In the genomic region with DNA sequence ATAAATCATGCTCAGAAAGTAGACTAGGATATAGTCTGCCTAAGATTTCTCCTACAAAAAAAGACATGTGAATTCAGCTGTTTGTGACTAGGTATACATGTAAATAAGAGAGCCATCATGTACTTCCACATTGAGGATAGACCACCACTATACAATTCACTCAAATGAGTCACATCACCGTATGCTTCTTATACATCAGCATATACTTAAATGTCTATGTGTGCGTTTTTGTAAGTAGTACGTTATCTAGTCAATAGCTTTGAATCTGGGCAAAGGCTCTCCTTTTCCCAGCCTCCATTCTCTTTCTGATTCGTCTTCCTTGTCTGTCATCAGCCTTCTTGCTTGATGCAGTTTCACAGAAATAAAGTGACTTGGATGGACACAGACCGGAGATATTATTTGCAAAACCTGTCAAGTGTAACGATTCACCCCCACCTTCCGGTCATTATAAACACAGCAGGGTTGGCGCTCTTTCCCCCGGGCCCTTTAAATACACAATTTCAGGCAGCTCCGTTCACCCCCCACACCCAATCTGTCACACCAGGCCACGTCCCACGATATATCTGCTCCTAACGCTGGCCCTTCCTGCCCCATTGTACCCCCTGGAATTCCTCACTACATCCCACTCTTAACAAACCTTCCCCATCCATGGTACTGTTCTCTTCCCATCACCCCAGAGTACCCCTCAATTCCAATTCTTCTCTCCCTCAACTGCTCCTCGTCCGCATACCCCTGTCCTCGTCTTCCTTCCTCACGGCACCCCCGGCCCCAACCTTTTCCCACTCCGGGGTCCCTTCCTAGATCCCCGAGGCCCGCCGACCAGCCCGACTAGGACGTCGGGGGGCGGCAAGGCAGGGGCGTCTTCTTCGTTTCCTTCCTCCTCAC, we compare ENCODE assay signal across 8 cellular contexts. TPM values are rescaled to one million over a fixed set of nuclear protein-coding genes. Genes with fewer than 3 reads are reported as not detected.
A peak's percentile ranks its signal among the peaks of the same experiment; 100 is the strongest.
DNase-seq lines count a peak whose midpoint lies in the region; ATAC-seq and TF ChIP-seq lines count a peak whose summit lies in the region.

No MANE protein-coding gene starts in this region.

- 1 to 2% methylated on average over 28 of the region's 28 CpGs for WGBS in tibial nerve, 2 donors

- H3K27me3 ChIP-seq in ACC112 (ENCODE audit: insufficient read depth, low read length), result no peaks in the 10 kb centered on the region
- no peaks in the 10 kb centered on the region for H3K27me3 ChIP-seq in OCI-LY3 (ENCODE audit: low read depth, low read length)
- H3K27me3 ChIP-seq in tibial nerve, result no peaks in the 10 kb centered on the region

- peaks cover 10% of the 10 kb centered on the region in 2 donors for H3K36me3 Mint-ChIP-seq in activated T-cell treated with anti-CD3 and anti-CD28 coated beads, Interleukin-2, amount 50 U/mL, for 72 hours (ENCODE audit: insufficient read depth in 2 of 2)
- peaks cover 13% of the 10 kb centered on the region for H3K36me3 Mint-ChIP-seq in nephron (ENCODE audit: low read depth)

- peak overlapping the region; percentile 79 for H3K9ac ChIP-seq in OCI-LY3 (ENCODE audit: low read length)

- H3K4me1 Mint-ChIP-seq in activated T-cell treated with anti-CD3 and anti-CD28 coated beads, Interleukin-2, amount 50 U/mL, for 72 hours (ENCODE audit: low read depth), result peaks cover 54% of the 10 kb centered on the region
- peaks cover 28% of the 10 kb centered on the region for H3K4me1 Mint-ChIP-seq in nephron

- H3K4me3 Mint-ChIP-seq in activated T-cell treated with anti-CD3 and anti-CD28 coated beads, Interleukin-2, amount 50 U/mL, for 72 hours, result peak overlapping the region; percentile 99
- H3K4me3 Mint-ChIP-seq in nephron, result peak overlapping the region; percentile 100

- peak overlapping the region; percentile 91 for H3K27ac ChIP-seq in ACC112 (ENCODE audit: low read depth, low read length)
- peak overlapping the region; percentile 59 for H3K27ac ChIP-seq in OCI-LY3 (ENCODE audit: low read length)
- peak overlapping the region; percentile 94 to 99 (median 96) for H3K27ac ChIP-seq in tibial nerve

- no peak for TF ChIP-seq POLR2A in tibial nerve (IDR thresholded peaks at IDR 0.05)

- H3K9me3 Mint-ChIP-seq in activated T-cell treated with anti-CD3 and anti-CD28 coated beads, Interleukin-2, amount 50 U/mL, for 72 hours, result no peaks in the 10 kb centered on the region
- H3K9me3 Mint-ChIP-seq in nephron, result no peaks in the 10 kb centered on the region

- H3K4me3 ChIP-seq in ACC112 (ENCODE audit: low read depth, low read length) (peak overlapping the region; percentile 99), OCI-LY3 (ENCODE audit: low read length) (peak overlapping the region; percentile 74), fibroblast of mammary gland (ENCODE audit: control insufficient read depth, low read depth, low read length) (peak overlapping the region; percentile 95), tibial nerve (peak overlapping the region; percentile 66 to 95 (median 88))

- H3K36me3 ChIP-seq in ACC112 (ENCODE audit: insufficient read depth, low read length), result peaks cover 7% of the 10 kb centered on the region
- H3K36me3 ChIP-seq in OCI-LY3 (replicated peaks; ENCODE audit: low read depth, low read length), result peaks cover 7% of the 10 kb centered on the region
- H3K36me3 ChIP-seq in tibial nerve, result peaks cover 0 to 15% (median 0%) of the 10 kb centered on the region in 3 donors

- ATAC-seq in GM18861 (IDR thresholded peaks at IDR 0.05; ENCODE audit: unreplicated experiment) (peak; percentile 31), HG03378 (IDR thresholded peaks at IDR 0.05; ENCODE audit: unreplicated experiment) (peak; percentile 38)
- ATAC-seq in activated T-cell treated with anti-CD3 and anti-CD28 coated beads, Interleukin-2, amount 50 U/mL, for 72 hours (replicated peaks in 1 of 2), result peak; percentile 38 to 45

- H3K4me2 ChIP-seq in OCI-LY3 (ENCODE audit: low read length), result peak overlapping the region; percentile 71

- H3K9me3 ChIP-seq in OCI-LY3 (ENCODE audit: insufficient read depth, low read length) (no peaks in the 10 kb centered on the region), tibial nerve (no peaks in the 10 kb centered on the region)

- TF ChIP-seq CTCF in OCI-LY3 (IDR thresholded peaks at IDR 0.05; ENCODE audit: low read depth, low read length), result peak; percentile 24; the same call in 1 of the 2 replicates
- TF ChIP-seq CTCF in fibroblast of mammary gland (conservative IDR thresholded peaks at IDR 0.05; ENCODE audit: control insufficient read depth, insufficient read depth, low read depth, low read length), result no peak
- no peak for TF ChIP-seq CTCF in nephron (IDR thresholded peaks at IDR 0.05; ENCODE audit: unreplicated experiment in 3 of 3)
- TF ChIP-seq CTCF in tibial nerve (IDR thresholded peaks at IDR 0.05), result peak in 2 of 5 experiments; percentile 7 to 15

- H4K20me1 ChIP-seq in OCI-LY3 (ENCODE audit: insufficient read depth, low read length), result no peaks in the 10 kb centered on the region

- H3K27me3 Mint-ChIP-seq in activated T-cell treated with anti-CD3 and anti-CD28 coated beads, Interleukin-2, amount 50 U/mL, for 72 hours (ENCODE audit: low read depth), result no peaks in the 10 kb centered on the region
- H3K27me3 Mint-ChIP-seq in nephron (ENCODE audit: low read depth), result no peaks in the 10 kb centered on the region

- peak overlapping the region; percentile 91 for H3K27ac Mint-ChIP-seq in activated T-cell treated with anti-CD3 and anti-CD28 coated beads, Interleukin-2, amount 50 U/mL, for 72 hours
- H3K27ac Mint-ChIP-seq in nephron, result peak overlapping the region; percentile 100

- H3K4me1 ChIP-seq in ACC112 (ENCODE audit: control insufficient read depth, insufficient read depth, low read length, unreplicated experiment) (peaks cover 37% of the 10 kb centered on the region), OCI-LY3 (ENCODE audit: low read length) (peaks cover 17% of the 10 kb centered on the region), tibial nerve (peaks cover 0 to 55% (median 17%) of the 10 kb centered on the region in 4 donors)

- TF ChIP-seq EP300 in tibial nerve (IDR thresholded peaks at IDR 0.05), result no peak

- DNase-seq in activated T-cell treated with anti-CD3 and anti-CD28 coated beads, Interleukin-2, amount 50 U/mL, for 72 hours, result peak; percentile 63 to 65
- DNase-seq in fibroblast of mammary gland (ENCODE audit: low read depth), result peak; percentile 40
- DNase-seq in tibial nerve (ENCODE audit: low spot score in 2 of 2), result peak; percentile 28 to 51

- H3K79me2 ChIP-seq in ACC112 (ENCODE audit: control insufficient read depth, insufficient read depth, low read length, unreplicated experiment) (peaks cover 34% of the 10 kb centered on the region), OCI-LY3 (ENCODE audit: low read length) (peaks cover 11% of the 10 kb centered on the region; the same call in 1 of the 2 replicates)

- H2AFZ ChIP-seq in ACC112 (ENCODE audit: low read length, unreplicated experiment) (peak overlapping the region; percentile 98), OCI-LY3 (ENCODE audit: low read depth, low read length) (peak overlapping the region; percentile 63)

RNA-seq across cellular contexts. Expression of a gene that starts 0.6 kb away (rescaled TPM):
- 10 to 100 TPM; 18.9 to 19.2 TPM for total RNA-seq in activated T-cell treated with anti-CD3 and anti-CD28 coated beads, Interleukin-2, amount 50 U/mL, for 72 hours
- 10 to 100 TPM; 13.8 to 25.6 (median 16.7) TPM for total RNA-seq in tibial nerve

RNA-seq across cellular contexts. Expression of a gene that starts 40.2 kb away (rescaled TPM):
- 10 to 100 TPM; 38.0 to 46.4 TPM for total RNA-seq in activated T-cell treated with anti-CD3 and anti-CD28 coated beads, Interleukin-2, amount 50 U/mL, for 72 hours
- total RNA-seq in tibial nerve, result 10 to 100 TPM; 21.3 to 28.7 (median 24.4) TPM

Comparison
In these comparisons a context has a peak if more than half of its experiments do, and no peak if none do; other contexts are left out.
1. Peak in every context shown above with its lines: DNase-seq, ATAC-seq, H3K4me3 ChIP-seq and H3K27ac ChIP-seq.